ENCODE assay signal across 15 cellular contexts in the genomic region with DNA sequence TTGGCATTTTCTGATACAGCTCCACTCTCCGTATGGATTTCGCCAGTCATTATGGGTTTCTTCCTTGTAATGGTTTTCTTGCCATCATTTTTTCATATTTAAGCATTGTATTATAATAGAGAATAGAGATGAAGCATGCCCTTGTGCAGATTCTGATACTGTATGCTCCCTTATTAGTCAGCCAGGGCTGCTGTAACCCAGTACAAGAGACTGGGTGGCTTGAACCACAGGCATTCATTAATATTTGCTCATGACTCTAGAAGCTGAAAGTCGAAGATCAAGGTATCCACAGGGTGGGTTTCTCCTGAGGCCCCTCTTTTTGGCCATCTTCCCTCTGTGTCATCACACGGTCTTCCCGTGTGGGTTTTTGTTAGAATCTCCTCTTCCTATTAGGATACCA.
DNase-seq lines count a peak whose midpoint lies in the region; ATAC-seq and TF ChIP-seq lines count a peak whose summit lies in the region.
"Had no signal": no experiment of that assay in that cellular context is flagged by ENCODE, and none has a peak within 500 bp of the region (broad histone marks: within the 10 kb centered on the region; RNA-seq: fewer than 3 reads in every experiment).

No MANE protein-coding gene starts in this region.

- H3K9me3 Mint-ChIP-seq in CD4-positive, alpha-beta T cell = no peaks in the 10 kb centered on the region
- H3K9me3 Mint-ChIP-seq in HFFc6 = no peaks in the 10 kb centered on the region
- peaks cover 0 to 4% (median 0%) of the 10 kb centered on the region in 11 donors for H3K9me3 Mint-ChIP-seq in naive thymus-derived CD4-positive, alpha-beta T cell

- peaks cover 39% of the 10 kb centered on the region for H3K4me1 Mint-ChIP-seq in CD4-positive, alpha-beta T cell (ENCODE audit: low read depth)
- peaks cover 45% of the 10 kb centered on the region for H3K4me1 Mint-ChIP-seq in HFFc6 (ENCODE audit: low read depth)
- H3K4me1 Mint-ChIP-seq in naive thymus-derived CD4-positive, alpha-beta T cell = peaks cover 15 to 73% (median 37%) of the 10 kb centered on the region in 7 donors

- no peaks in the 10 kb centered on the region for H3K9me3 ChIP-seq in CD4-positive, alpha-beta T cell (ENCODE audit: control insufficient read depth, low read length)
- H3K9me3 ChIP-seq in naive thymus-derived CD4-positive, alpha-beta T cell (ENCODE audit: control insufficient read depth in 2 of 3, low read length in 3 of 3) = no peaks in the 10 kb centered on the region

- no peak overlapping the region for H3K4me3 Mint-ChIP-seq in CD4-positive, alpha-beta T cell
- no peak overlapping the region for H3K4me3 Mint-ChIP-seq in HFFc6
- peak overlapping the region in 3 of 10 donors; percentile 3 to 20 (median 16) for H3K4me3 Mint-ChIP-seq in naive thymus-derived CD4-positive, alpha-beta T cell
- H3K4me3 Mint-ChIP-seq: B cell had no signal

- no peak for DNase-seq in CD4-positive, alpha-beta T cell
- peak; percentile 14 for DNase-seq in HFFc6
- DNase-seq in astrocyte of the hippocampus (ENCODE audit: low read depth, low spot score) = peak; percentile 45
- DNase-seq in naive thymus-derived CD4-positive, alpha-beta T cell = no peak
- no peak for DNase-seq in head of caudate nucleus
- no peak for DNase-seq in C1 segment of cervical spinal cord (lab: John Stamatoyannopoulos, UW)
- DNase-seq: DMS 273 treated with DMSO at 0.1 percent for 48 hours, HCEC 1CT, NCI-H1092, NCI-H446, PC-9 had no signal

- H3K36me3 Mint-ChIP-seq in CD4-positive, alpha-beta T cell (ENCODE audit: low read depth) = no peaks in the 10 kb centered on the region
- H3K36me3 Mint-ChIP-seq in HFFc6 (ENCODE audit: low read depth) = no peaks in the 10 kb centered on the region
- H3K36me3 Mint-ChIP-seq in naive thymus-derived CD4-positive, alpha-beta T cell = peaks cover 0 to 10% (median 2%) of the 10 kb centered on the region in 5 donors

- H3K4me1 ChIP-seq in naive thymus-derived CD4-positive, alpha-beta T cell (ENCODE audit: control insufficient read depth in 2 of 2, insufficient read depth in 2 of 2, low read length in 2 of 2) = peaks cover 5 to 22% of the 10 kb centered on the region in 2 donors

- H3K27ac Mint-ChIP-seq in CD4-positive, alpha-beta T cell = peak overlapping the region; percentile 25
- H3K27ac Mint-ChIP-seq in HFFc6 = peak overlapping the region; percentile 53; the same call in 1 of the 2 replicates
- peak overlapping the region in 7 of 9 donors; percentile 36 to 85 (median 82) for H3K27ac Mint-ChIP-seq in naive thymus-derived CD4-positive, alpha-beta T cell
- H3K27ac Mint-ChIP-seq: B cell had no signal

- intact Hi-C loops in CD4-positive, alpha-beta T cell (cut with DNase I, micrococcal nuclease) = no loop called here
- intact Hi-C loops in naive thymus-derived CD4-positive, alpha-beta T cell (cut with micrococcal nuclease) = no loop called here
- intact Hi-C loops in head of caudate nucleus (cut with DNase I) = no loop called here

- H3K27me3 Mint-ChIP-seq in CD4-positive, alpha-beta T cell = no peaks in the 10 kb centered on the region
- no peaks in the 10 kb centered on the region; the same call in 1 of the 2 replicates for H3K27me3 Mint-ChIP-seq in HFFc6 (ENCODE audit: insufficient read depth)
- H3K27me3 Mint-ChIP-seq in naive thymus-derived CD4-positive, alpha-beta T cell = peaks cover 0 to 9% (median 0%) of the 10 kb centered on the region in 5 donors
- H3K27me3 Mint-ChIP-seq: B cell had no signal

- TF ChIP-seq CTCF in CD4-positive, alpha-beta T cell (IDR thresholded peaks at IDR 0.05) = no peak
- no peak for TF ChIP-seq CTCF in HFFc6 (IDR thresholded peaks at IDR 0.05)

- no peak overlapping the region for H3K27ac ChIP-seq in CD4-positive, alpha-beta T cell (ENCODE audit: low read depth, low read length)
- H3K27ac ChIP-seq in naive thymus-derived CD4-positive, alpha-beta T cell (ENCODE audit: low read depth, low read length) = no peak overlapping the region
- H3K27ac ChIP-seq: PC-9 had no signal

- no peak for ATAC-seq in CD4-positive, alpha-beta T cell (ENCODE audit: poor library complexity)
- ATAC-seq in naive thymus-derived CD4-positive, alpha-beta T cell = no peak
- ATAC-seq in GM19467 (IDR thresholded peaks at IDR 0.05; ENCODE audit: unreplicated experiment) = no peak
- ATAC-seq: Right ventricle myocardium inferior, SK-N-SH treated with all-trans-retinoic acid at 6 μM for 48 hours had no signal

- no peaks in the 10 kb centered on the region for H3K27me3 ChIP-seq in CD4-positive, alpha-beta T cell (ENCODE audit: control insufficient read depth, insufficient read depth, low read length)
- no peaks in the 10 kb centered on the region for H3K27me3 ChIP-seq in naive thymus-derived CD4-positive, alpha-beta T cell (ENCODE audit: control insufficient read depth in 2 of 2, insufficient read depth in 2 of 2, low read length in 2 of 2)

- POLR2A ChIA-PET in CD4-positive, alpha-beta T cell (lab: Charles Lee) = interaction anchor here (1.0 to 2.8 kb wide), 2 partner anchors 15 to 498 kb away, joined by 3 to 9 read pairs; no protein-coding TSS in a partner anchor
- POLR2A ChIA-PET in naive thymus-derived CD4-positive, alpha-beta T cell (lab: Charles Lee) = interaction anchor here (0.9 to 4.7 kb wide), 5 partner anchors 11 to 443 kb away, joined by 3 to 53 read pairs (median 4); no protein-coding TSS in a partner anchor

- CTCF ChIA-PET in CD4-positive, alpha-beta T cell (lab: Charles Lee) = interaction anchor here (1.6 kb wide), 1 partner anchor 20 kb away, joined by 3 read pairs; no protein-coding TSS in a partner anchor
- CTCF ChIA-PET in naive thymus-derived CD4-positive, alpha-beta T cell (lab: Charles Lee) = interaction anchor here (0.6 to 1.0 kb wide), 4 partner anchors 21 to 1214 kb away, joined by 3 read pairs; no protein-coding TSS in a partner anchor

- no peaks in the 10 kb centered on the region for H3K36me3 ChIP-seq in naive thymus-derived CD4-positive, alpha-beta T cell (ENCODE audit: control insufficient read depth in 2 of 3, insufficient read depth in 3 of 3, low read length in 3 of 3)

- no peak overlapping the region for H3K4me3 ChIP-seq in naive thymus-derived CD4-positive, alpha-beta T cell (ENCODE audit: low read length)
- H3K4me3 ChIP-seq: PC-9 had no signal

Comparison
In these comparisons a context has a peak if more than half of its experiments do, and no peak if none do; other contexts are left out.
1. DNase-seq: peak in HFFc6 (single experiment) and astrocyte of the hippocampus (single experiment); none in CD4-positive, alpha-beta T cell (0 of 10), naive thymus-derived CD4-positive, alpha-beta T cell (0 of 9), head of caudate nucleus (0 of 42) and C1 segment of cervical spinal cord (0 of 14).
2. H3K27ac Mint-ChIP-seq: peak in every context shown above with its lines; median percentile 82 in naive thymus-derived CD4-positive, alpha-beta T cell; 53 in HFFc6; 25 in CD4-positive, alpha-beta T cell.